In the genomic region with DNA sequence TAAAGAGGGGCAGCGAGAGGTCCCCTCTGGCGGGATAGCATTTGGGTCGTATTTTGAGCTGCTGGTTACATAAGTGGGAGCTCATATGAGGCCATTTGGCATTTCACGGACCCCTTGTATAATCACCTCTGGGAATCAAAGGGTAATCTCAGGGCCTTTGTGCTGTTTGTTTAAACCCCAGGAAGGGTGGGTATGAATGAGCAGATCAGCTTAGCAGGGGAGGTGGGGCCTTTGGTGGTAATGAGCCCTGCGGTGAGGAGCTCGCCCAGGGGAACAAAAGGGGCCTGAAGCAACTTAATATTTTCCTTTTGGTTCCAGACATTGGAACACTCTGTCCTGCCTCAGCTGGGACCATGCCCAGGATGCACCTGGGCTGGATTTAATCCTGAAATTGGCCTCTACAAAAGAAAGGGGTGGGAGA, we compare ENCODE assay signal across 1 cellular context.
TF ChIP-seq lines count a peak whose summit lies in the region.

No MANE protein-coding gene starts in this region.

TF ChIP-seq in GM23338, 12 proteins besides CTCF, POLR2A, EP300 and RAD21 (continued from another document):
- TF ChIP-seq, protein P1, sequence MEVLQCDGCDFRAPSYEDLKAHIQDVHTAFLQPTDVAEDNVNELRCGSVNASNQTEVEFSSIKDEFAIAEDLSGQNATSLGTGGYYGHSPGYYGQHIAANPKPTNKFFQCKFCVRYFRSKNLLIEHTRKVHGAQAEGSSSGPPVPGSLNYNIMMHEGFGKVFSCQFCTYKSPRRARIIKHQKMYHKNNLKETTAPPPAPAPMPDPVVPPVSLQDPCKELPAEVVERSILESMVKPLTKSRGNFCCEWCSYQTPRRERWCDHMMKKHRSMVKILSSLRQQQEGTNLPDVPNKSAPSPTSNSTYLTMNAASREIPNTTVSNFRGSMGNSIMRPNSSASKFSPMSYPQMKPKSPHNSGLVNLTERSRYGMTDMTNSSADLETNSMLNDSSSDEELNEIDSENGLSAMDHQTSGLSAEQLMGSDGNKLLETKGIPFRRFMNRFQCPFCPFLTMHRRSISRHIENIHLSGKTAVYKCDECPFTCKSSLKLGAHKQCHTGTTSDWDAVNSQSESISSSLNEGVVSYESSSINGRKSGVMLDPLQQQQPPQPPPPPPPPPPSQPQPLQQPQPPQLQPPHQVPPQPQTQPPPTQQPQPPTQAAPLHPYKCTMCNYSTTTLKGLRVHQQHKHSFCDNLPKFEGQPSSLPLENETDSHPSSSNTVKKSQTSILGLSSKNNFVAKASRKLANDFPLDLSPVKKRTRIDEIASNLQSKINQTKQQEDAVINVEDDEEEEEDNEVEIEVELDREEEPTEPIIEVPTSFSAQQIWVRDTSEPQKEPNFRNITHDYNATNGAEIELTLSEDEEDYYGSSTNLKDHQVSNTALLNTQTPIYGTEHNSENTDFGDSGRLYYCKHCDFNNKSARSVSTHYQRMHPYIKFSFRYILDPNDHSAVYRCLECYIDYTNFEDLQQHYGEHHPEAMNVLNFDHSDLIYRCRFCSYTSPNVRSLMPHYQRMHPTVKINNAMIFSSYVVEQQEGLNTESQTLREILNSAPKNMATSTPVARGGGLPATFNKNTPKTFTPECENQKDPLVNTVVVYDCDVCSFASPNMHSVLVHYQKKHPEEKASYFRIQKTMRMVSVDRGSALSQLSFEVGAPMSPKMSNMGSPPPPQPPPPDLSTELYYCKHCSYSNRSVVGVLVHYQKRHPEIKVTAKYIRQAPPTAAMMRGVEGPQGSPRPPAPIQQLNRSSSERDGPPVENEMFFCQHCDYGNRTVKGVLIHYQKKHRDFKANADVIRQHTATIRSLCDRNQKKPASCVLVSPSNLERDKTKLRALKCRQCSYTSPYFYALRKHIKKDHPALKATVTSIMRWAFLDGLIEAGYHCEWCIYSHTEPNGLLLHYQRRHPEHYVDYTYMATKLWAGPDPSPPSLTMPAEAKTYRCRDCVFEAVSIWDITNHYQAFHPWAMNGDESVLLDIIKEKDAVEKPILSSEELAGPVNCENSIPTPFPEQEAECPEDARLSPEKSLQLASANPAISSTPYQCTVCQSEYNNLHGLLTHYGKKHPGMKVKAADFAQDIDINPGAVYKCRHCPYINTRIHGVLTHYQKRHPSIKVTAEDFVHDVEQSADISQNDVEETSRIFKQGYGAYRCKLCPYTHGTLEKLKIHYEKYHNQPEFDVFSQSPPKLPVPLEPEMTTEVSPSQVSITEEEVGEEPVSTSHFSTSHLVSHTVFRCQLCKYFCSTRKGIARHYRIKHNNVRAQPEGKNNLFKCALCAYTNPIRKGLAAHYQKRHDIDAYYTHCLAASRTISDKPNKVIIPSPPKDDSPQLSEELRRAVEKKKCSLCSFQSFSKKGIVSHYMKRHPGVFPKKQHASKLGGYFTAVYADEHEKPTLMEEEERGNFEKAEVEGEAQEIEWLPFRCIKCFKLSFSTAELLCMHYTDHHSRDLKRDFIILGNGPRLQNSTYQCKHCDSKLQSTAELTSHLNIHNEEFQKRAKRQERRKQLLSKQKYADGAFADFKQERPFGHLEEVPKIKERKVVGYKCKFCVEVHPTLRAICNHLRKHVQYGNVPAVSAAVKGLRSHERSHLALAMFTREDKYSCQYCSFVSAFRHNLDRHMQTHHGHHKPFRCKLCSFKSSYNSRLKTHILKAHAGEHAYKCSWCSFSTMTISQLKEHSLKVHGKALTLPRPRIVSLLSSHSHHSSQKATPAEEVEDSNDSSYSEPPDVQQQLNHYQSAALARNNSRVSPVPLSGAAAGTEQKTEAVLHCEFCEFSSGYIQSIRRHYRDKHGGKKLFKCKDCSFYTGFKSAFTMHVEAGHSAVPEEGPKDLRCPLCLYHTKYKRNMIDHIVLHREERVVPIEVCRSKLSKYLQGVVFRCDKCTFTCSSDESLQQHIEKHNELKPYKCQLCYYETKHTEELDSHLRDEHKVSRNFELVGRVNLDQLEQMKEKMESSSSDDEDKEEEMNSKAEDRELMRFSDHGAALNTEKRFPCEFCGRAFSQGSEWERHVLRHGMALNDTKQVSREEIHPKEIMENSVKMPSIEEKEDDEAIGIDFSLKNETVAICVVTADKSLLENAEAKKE (CRISPR knock-in tag; IDR thresholded peaks at IDR 0.05): no peak
- no peak for TF ChIP-seq JUNB (IDR thresholded peaks at IDR 0.05; ENCODE audit: unreplicated experiment)
- no peak for TF ChIP-seq POLR2AphosphoS5 (IDR thresholded peaks at IDR 0.05; ENCODE audit: low read depth)
- TF ChIP-seq, protein P2, sequence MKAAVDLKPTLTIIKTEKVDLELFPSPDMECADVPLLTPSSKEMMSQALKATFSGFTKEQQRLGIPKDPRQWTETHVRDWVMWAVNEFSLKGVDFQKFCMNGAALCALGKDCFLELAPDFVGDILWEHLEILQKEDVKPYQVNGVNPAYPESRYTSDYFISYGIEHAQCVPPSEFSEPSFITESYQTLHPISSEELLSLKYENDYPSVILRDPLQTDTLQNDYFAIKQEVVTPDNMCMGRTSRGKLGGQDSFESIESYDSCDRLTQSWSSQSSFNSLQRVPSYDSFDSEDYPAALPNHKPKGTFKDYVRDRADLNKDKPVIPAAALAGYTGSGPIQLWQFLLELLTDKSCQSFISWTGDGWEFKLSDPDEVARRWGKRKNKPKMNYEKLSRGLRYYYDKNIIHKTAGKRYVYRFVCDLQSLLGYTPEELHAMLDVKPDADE (IDR thresholded peaks at IDR 0.05): no peak
- TF ChIP-seq NANOG (IDR thresholded peaks at IDR 0.05; ENCODE audit: borderline replicate concordance): no peak
- no peak for TF ChIP-seq EZH2 (IDR thresholded peaks at IDR 0.05; ENCODE audit: low read depth, unreplicated experiment)
- TF ChIP-seq ZNF331 (CRISPR knock-in tag; IDR thresholded peaks at IDR 0.05; ENCODE audit: low read depth): no peak
- TF ChIP-seq CREB1 (CRISPR knock-in tag; IDR thresholded peaks at IDR 0.05; ENCODE audit: low read depth): no peak
- TF ChIP-seq, protein P3, sequence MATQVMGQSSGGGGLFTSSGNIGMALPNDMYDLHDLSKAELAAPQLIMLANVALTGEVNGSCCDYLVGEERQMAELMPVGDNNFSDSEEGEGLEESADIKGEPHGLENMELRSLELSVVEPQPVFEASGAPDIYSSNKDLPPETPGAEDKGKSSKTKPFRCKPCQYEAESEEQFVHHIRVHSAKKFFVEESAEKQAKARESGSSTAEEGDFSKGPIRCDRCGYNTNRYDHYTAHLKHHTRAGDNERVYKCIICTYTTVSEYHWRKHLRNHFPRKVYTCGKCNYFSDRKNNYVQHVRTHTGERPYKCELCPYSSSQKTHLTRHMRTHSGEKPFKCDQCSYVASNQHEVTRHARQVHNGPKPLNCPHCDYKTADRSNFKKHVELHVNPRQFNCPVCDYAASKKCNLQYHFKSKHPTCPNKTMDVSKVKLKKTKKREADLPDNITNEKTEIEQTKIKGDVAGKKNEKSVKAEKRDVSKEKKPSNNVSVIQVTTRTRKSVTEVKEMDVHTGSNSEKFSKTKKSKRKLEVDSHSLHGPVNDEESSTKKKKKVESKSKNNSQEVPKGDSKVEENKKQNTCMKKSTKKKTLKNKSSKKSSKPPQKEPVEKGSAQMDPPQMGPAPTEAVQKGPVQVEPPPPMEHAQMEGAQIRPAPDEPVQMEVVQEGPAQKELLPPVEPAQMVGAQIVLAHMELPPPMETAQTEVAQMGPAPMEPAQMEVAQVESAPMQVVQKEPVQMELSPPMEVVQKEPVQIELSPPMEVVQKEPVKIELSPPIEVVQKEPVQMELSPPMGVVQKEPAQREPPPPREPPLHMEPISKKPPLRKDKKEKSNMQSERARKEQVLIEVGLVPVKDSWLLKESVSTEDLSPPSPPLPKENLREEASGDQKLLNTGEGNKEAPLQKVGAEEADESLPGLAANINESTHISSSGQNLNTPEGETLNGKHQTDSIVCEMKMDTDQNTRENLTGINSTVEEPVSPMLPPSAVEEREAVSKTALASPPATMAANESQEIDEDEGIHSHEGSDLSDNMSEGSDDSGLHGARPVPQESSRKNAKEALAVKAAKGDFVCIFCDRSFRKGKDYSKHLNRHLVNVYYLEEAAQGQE (IDR thresholded peaks at IDR 0.05; ENCODE audit: unreplicated experiment): no peak
